Comparison of ENCODE assay signal across 8 cellular contexts in genomic region chr14:39491134-39491541, GRCh38. TPM values are rescaled to one million over a fixed set of nuclear protein-coding genes. Genes with fewer than 3 reads are reported as not detected.
DNase-seq lines count a peak whose midpoint lies in the region; ATAC-seq and TF ChIP-seq lines count a peak whose summit lies in the region.

No MANE protein-coding gene starts in this region.

- H3K9me3 ChIP-seq in colonic mucosa (no peaks in the 10 kb centered on the region), neural cell (ENCODE audit: low read length) (no peaks in the 10 kb centered on the region)

- no peaks in the 10 kb centered on the region for H3K36me3 ChIP-seq in colonic mucosa
- H3K36me3 ChIP-seq in neural cell (ENCODE audit: insufficient read depth, low read length), result no peaks in the 10 kb centered on the region

- peak overlapping the region; percentile 34 for H2AFZ ChIP-seq in neural cell (ENCODE audit: low read depth, low read length)

- H3F3A ChIP-seq in neural cell (ENCODE audit: insufficient read depth, low read length, poor library complexity, severe bottlenecking), result peaks cover 5% of the 10 kb centered on the region

- no peak overlapping the region for H3K27ac ChIP-seq in colonic mucosa
- peak overlapping the region; percentile 68 for H3K27ac ChIP-seq in neural cell (ENCODE audit: low read length)

- TF ChIP-seq CTCF in GM10248 (IDR thresholded peaks at IDR 0.05; ENCODE audit: control extremely low read depth, extremely low read depth, low read depth, missing control alignments), result peak; percentile 34
- peak; percentile 26 for TF ChIP-seq CTCF in colonic mucosa (IDR thresholded peaks at IDR 0.05)
- peak; percentile 75 for TF ChIP-seq CTCF in neural cell (IDR thresholded peaks at IDR 0.05; ENCODE audit: poor library complexity, severe bottlenecking)

- TF ChIP-seq RAD21 in neural cell (conservative IDR thresholded peaks at IDR 0.05), result peak; percentile 77

- no peak overlapping the region for H3K4me3 ChIP-seq in colonic mucosa
- peak overlapping the region; percentile 30 for H3K4me3 ChIP-seq in neural cell (ENCODE audit: low read length)

- peak; percentile 6 for DNase-seq in A172 (ENCODE audit: low spot score)
- DNase-seq in GM10248 (ENCODE audit: extremely low spot score), result no peak
- DNase-seq in NCI-H345 treated with DMSO at 0.1 percent for 48 hours (lab: John Stamatoyannopoulos, UW; ENCODE audit: unreplicated experiment), result peak; percentile 54
- no peak for DNase-seq in colonic mucosa

- CTCF ChIA-PET in GM10248 (lab: Yijun Ruan, JAX), result interaction anchor here (0.6 to 1.0 kb wide), 3 partner anchors 10 to 997 kb away, joined by 3 to 4 read pairs (median 3); no protein-coding TSS in a partner anchor

- no peaks in the 10 kb centered on the region for H3K4me1 ChIP-seq in colonic mucosa

- no peaks in the 10 kb centered on the region for H3K9me2 ChIP-seq in neural cell (ENCODE audit: insufficient read depth, low read length)

- ATAC-seq in HG03571 (IDR thresholded peaks at IDR 0.05; ENCODE audit: unreplicated experiment) (no peak), GM19397 (IDR thresholded peaks at IDR 0.05; ENCODE audit: unreplicated experiment) (no peak), HG03378 (IDR thresholded peaks at IDR 0.05; ENCODE audit: unreplicated experiment) (no peak)

- no peak for TF ChIP-seq EP300 in neural cell (conservative IDR thresholded peaks at IDR 0.05; ENCODE audit: poor library complexity, severe bottlenecking)

- H4K20me1 ChIP-seq in neural cell (ENCODE audit: insufficient read depth), result no peaks in the 10 kb centered on the region

- H3K79me2 ChIP-seq in neural cell (replicated peaks; ENCODE audit: insufficient read depth, low read length), result no peaks in the 10 kb centered on the region

- POLR2A ChIA-PET in GM10248 (lab: Yijun Ruan, JAX), result no interaction called here

- H3K4me2 ChIP-seq in neural cell (ENCODE audit: low read length), result peak overlapping the region; percentile 35

- H3K9ac ChIP-seq in colonic mucosa (ENCODE audit: low read depth in 2 of 2, low read length in 2 of 2) (no peak overlapping the region), neural cell (ENCODE audit: low read length) (peak overlapping the region; percentile 25)

- intact Hi-C loops in colonic mucosa (cut with DNase I), result no loop called here

- H3K27me3 ChIP-seq in colonic mucosa (no peaks in the 10 kb centered on the region), neural cell (ENCODE audit: insufficient read depth, low read depth, low read length) (no peaks in the 10 kb centered on the region)

TF ChIP-seq in neural cell, 6 proteins besides CTCF, POLR2A, EP300 and RAD21:
- TF ChIP-seq SMC3 (conservative IDR thresholded peaks at IDR 0.05; ENCODE audit: poor library complexity) (peak; percentile 63), MXI1 (conservative IDR thresholded peaks at IDR 0.05; ENCODE audit: poor library complexity, severe bottlenecking) (no peak)
- TF ChIP-seq, protein P1, sequence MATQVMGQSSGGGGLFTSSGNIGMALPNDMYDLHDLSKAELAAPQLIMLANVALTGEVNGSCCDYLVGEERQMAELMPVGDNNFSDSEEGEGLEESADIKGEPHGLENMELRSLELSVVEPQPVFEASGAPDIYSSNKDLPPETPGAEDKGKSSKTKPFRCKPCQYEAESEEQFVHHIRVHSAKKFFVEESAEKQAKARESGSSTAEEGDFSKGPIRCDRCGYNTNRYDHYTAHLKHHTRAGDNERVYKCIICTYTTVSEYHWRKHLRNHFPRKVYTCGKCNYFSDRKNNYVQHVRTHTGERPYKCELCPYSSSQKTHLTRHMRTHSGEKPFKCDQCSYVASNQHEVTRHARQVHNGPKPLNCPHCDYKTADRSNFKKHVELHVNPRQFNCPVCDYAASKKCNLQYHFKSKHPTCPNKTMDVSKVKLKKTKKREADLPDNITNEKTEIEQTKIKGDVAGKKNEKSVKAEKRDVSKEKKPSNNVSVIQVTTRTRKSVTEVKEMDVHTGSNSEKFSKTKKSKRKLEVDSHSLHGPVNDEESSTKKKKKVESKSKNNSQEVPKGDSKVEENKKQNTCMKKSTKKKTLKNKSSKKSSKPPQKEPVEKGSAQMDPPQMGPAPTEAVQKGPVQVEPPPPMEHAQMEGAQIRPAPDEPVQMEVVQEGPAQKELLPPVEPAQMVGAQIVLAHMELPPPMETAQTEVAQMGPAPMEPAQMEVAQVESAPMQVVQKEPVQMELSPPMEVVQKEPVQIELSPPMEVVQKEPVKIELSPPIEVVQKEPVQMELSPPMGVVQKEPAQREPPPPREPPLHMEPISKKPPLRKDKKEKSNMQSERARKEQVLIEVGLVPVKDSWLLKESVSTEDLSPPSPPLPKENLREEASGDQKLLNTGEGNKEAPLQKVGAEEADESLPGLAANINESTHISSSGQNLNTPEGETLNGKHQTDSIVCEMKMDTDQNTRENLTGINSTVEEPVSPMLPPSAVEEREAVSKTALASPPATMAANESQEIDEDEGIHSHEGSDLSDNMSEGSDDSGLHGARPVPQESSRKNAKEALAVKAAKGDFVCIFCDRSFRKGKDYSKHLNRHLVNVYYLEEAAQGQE (IDR thresholded peaks at IDR 0.05; ENCODE audit: borderline replicate concordance), result peak; percentile 84

RNA-seq across cellular contexts. Expression of gene FBXO33, which starts 58.9 kb away (rescaled TPM):
- total RNA-seq in A172 (2014; rRNA removed; shearing (Covaris generic)), result 8.3 and 9.4 TPM in 2 replicates
- total RNA-seq in colonic mucosa, result 10 to 100 TPM; 10.6 to 11.1 TPM
- 29.0 and 32.0 TPM in 2 replicates for polyA plus RNA-seq in neural cell
- polyA minus RNA-seq in neural cell, result 29.2 and 33.6 TPM in 2 replicates

Comparison
In these comparisons a context has a peak if more than half of its experiments do, and no peak if none do; other contexts are left out.
1. DNase-seq: peak in A172 (single experiment) and NCI-H345 treated with DMSO at 0.1 percent for 48 hours (single experiment); none in GM10248 (single experiment) and colonic mucosa (single experiment).
2. Peak in every context shown above with its lines, with median percentiles within 50 percentile points of each other: CTCF ChIP-seq.